In the genomic region with DNA sequence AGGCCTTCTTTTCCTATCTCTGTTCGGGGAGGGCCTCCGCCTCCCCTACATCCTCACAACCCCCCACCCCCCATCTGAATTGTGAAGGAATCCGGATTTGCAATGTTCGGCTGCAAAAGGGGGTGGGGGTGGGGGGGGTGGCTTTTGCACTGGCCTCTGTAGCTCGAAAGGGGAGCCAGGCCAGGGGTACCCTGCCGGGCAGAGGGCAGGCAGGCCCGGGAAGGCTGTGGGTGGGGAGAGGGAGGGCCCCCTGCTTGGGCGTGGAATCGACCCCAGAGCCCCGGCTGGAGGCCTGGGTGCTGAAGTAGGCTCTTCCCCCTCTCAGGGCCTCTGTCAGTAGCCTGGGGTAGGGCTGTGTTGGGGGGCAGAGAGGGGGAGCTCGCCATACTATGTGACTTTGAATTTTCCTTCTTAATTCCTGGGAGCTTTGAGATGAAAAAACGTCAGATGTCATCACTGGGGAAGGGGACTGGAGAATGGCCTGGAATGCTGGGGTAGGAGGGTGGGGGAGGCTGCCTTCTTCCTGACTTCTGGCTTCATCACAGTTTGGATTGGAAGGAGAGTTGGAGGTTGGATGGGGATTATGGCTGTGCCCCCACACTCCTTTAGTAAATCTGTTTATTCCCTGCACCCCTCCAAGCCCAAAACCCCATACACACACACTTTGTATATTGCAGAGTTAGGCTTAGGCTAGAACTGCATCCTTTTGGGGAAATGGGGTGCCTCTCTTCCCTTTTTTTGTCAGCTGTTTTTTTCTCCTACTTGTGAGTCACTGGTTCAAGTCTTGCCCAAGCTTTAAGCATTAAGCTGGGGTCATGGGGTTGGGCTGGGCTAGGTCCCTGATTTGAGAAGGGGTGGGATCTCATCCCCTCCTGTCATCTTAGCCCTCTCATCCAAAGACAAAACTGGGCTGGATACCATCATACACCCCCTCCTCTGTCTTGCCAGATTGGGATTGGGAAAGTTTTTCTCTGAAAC, we compare ENCODE assay signal across 7 cellular contexts. TPM values are rescaled to one million over a fixed set of nuclear protein-coding genes. Genes with fewer than 3 reads are reported as not detected.
DNase-seq lines count a peak whose midpoint lies in the region; ATAC-seq, FAIRE-seq and TF ChIP-seq lines count a peak whose summit lies in the region.
"Had no signal": no experiment of that assay in that cellular context is flagged by ENCODE, and none has a peak within 500 bp of the region (broad histone marks: within the 10 kb centered on the region; RNA-seq: fewer than 3 reads in every experiment).

No MANE protein-coding gene starts in this region.

- no peak for TF ChIP-seq POLR2A in A549 (IDR thresholded peaks at IDR 0.05; ENCODE audit: low read length)

- TF ChIP-seq RAD21 in A549 (conservative IDR thresholded peaks at IDR 0.05 in 1 of 2, IDR thresholded peaks at IDR 0.05 in 1 of 2): no peak

- no peak for FAIRE-seq in A549 (lab: Jason Lieb, UNC)

- no peaks in the 10 kb centered on the region for H3K9me3 ChIP-seq in A549

- POLR2A ChIA-PET in A549 (lab: Yijun Ruan, JAX): no interaction called here

- no peak for TF ChIP-seq EP300 in A549 (IDR thresholded peaks at IDR 0.05)

- H3K4me3 ChIP-seq in A549: peak overlapping the region; percentile 64

- no peak for ATAC-seq in A549
- no peak for ATAC-seq in GM19467 (IDR thresholded peaks at IDR 0.05; ENCODE audit: unreplicated experiment)
- ATAC-seq in HG02840 (IDR thresholded peaks at IDR 0.05; ENCODE audit: low FRiP score, unreplicated experiment): no peak

- 34% methylated on average over 8 of the region's 12 CpGs for WGBS in A549 (ENCODE audit: missing lambda C conversion rate)

- CTCF ChIA-PET in A549 (lab: Yijun Ruan, JAX): interaction anchor here (0.9 to 20.0 kb wide), 10 partner anchors 13 to 142 kb away, joined by 3 to 1152 read pairs (median 4); a partner anchor contains a TSS

- peak overlapping the region; percentile 88 to 97; a peak in 5 of 6 replicates for H3K27ac ChIP-seq in A549

- TF ChIP-seq CTCF in A549 (IDR thresholded peaks at IDR 0.05): no peak

- H3K4me2 ChIP-seq in A549: peak overlapping the region; percentile 90

- peaks cover 43% of the 10 kb centered on the region; the same call in 2 of the 3 replicates for H3K4me1 ChIP-seq in A549

- no peak for DNase-seq in A549 (ENCODE audit: low read depth in 1 of 2, low spot score in 1 of 2)
- DNase-seq in SIG-M5 (lab: John Stamatoyannopoulos, UW): peak; percentile 40
- DNase-seq in iPS-NIHi11 (ENCODE audit: low spot score): peak; percentile 37
- no peak for DNase-seq in cortex of kidney (lab: John Stamatoyannopoulos, UW)

TF ChIP-seq in A549, 52 proteins besides CTCF, POLR2A, EP300 and RAD21:
- TF ChIP-seq, protein P1, sequence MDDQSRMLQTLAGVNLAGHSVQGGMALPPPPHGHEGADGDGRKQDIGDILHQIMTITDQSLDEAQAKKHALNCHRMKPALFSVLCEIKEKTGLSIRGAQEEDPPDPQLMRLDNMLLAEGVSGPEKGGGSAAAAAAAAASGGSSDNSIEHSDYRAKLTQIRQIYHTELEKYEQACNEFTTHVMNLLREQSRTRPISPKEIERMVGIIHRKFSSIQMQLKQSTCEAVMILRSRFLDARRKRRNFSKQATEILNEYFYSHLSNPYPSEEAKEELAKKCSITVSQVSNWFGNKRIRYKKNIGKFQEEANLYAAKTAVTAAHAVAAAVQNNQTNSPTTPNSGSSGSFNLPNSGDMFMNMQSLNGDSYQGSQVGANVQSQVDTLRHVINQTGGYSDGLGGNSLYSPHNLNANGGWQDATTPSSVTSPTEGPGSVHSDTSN (IDR thresholded peaks at IDR 0.05): no peak
- no peak for TF ChIP-seq RFX5 (IDR thresholded peaks at IDR 0.05)
- no peak for TF ChIP-seq ESRRA (IDR thresholded peaks at IDR 0.05; ENCODE audit: borderline replicate concordance, low read length)
- TF ChIP-seq JUN (IDR thresholded peaks at IDR 0.05): no peak
- TF ChIP-seq CEBPB (IDR thresholded peaks at IDR 0.05): no peak
- no peak for TF ChIP-seq HEYL (CRISPR knock-in tag; IDR thresholded peaks at IDR 0.05)
- no peak for TF ChIP-seq MYC (IDR thresholded peaks at IDR 0.05; ENCODE audit: borderline replicate concordance, low read length)
- no peak for TF ChIP-seq CHD4 (IDR thresholded peaks at IDR 0.05; ENCODE audit: borderline replicate concordance)
- TF ChIP-seq, protein P2, sequence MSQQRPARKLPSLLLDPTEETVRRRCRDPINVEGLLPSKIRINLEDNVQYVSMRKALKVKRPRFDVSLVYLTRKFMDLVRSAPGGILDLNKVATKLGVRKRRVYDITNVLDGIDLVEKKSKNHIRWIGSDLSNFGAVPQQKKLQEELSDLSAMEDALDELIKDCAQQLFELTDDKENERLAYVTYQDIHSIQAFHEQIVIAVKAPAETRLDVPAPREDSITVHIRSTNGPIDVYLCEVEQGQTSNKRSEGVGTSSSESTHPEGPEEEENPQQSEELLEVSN (IDR thresholded peaks at IDR 0.05; ENCODE audit: borderline replicate concordance, low read depth): no peak
- TF ChIP-seq, protein P3, sequence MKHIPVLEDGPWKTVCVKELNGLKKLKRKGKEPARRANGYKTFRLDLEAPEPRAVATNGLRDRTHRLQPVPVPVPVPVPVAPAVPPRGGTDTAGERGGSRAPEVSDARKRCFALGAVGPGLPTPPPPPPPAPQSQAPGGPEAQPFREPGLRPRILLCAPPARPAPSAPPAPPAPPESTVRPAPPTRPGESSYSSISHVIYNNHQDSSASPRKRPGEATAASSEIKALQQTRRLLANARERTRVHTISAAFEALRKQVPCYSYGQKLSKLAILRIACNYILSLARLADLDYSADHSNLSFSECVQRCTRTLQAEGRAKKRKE (CRISPR knock-in tag; IDR thresholded peaks at IDR 0.05; ENCODE audit: low read depth): no peak
- TF ChIP-seq SMC3 (IDR thresholded peaks at IDR 0.05): no peak
- TF ChIP-seq NR3C1 (IDR thresholded peaks at IDR 0.05): no peak
- no peak for TF ChIP-seq EHMT2 (IDR thresholded peaks at IDR 0.05; ENCODE audit: low read depth)

RNA-seq across cellular contexts. Expression of a gene that starts 1.3 kb away (rescaled TPM):
- polyA plus RNA-seq in A549 (2011; rRNA removed): 5.6 and 11.5 TPM in 2 replicates
- 7.1 and 9.2 TPM in 2 replicates for polyA plus RNA-seq in A549 (2012; cell fraction: cytosol; rRNA removed)
- polyA plus RNA-seq in A549 (2012; cell fraction: nucleus; rRNA removed): 44.5 and 50.9 TPM in 2 replicates
- 8.6 to 9.6 TPM (median 9.4 TPM) in 3 replicates for polyA plus RNA-seq in A549 (2017; fragmentation: RNase III; extraction: RNeasy Plus Mini Kit Qiagen cat#74134 plus additional on column Dnase treatment)
- 49.2 and 54.7 TPM in 2 replicates for polyA minus RNA-seq in A549 (2011; rRNA and poly(A)+ RNA removed)

RNA-seq across cellular contexts. Expression of a gene that starts 17.8 kb away (rescaled TPM):
- polyA plus RNA-seq in A549 (2011; rRNA removed): not detected in 2 replicates
- polyA plus RNA-seq in A549 (2012; cell fraction: cytosol; rRNA removed): not detected in 2 replicates
- not detected in 2 replicates for polyA plus RNA-seq in A549 (2012; cell fraction: nucleus; rRNA removed)
- polyA plus RNA-seq in A549 (2017; fragmentation: RNase III; extraction: RNeasy Plus Mini Kit Qiagen cat#74134 plus additional on column Dnase treatment): not detected in 3 replicates
- polyA minus RNA-seq in A549 (2011; rRNA and poly(A)+ RNA removed): not detected in 2 replicates
- polyA plus RNA-seq: adipose tissue had no signal

RNA-seq across cellular contexts. Expression of a gene that starts 18.4 kb away (rescaled TPM):
- polyA plus RNA-seq in A549 (2011; rRNA removed): 58.8 and 64.6 TPM in 2 replicates
- 47.5 and 61.5 TPM in 2 replicates for polyA plus RNA-seq in A549 (2012; cell fraction: cytosol; rRNA removed)
- 150 and 163 TPM in 2 replicates for polyA plus RNA-seq in A549 (2012; cell fraction: nucleus; rRNA removed)
- 52.9 to 59.0 TPM (median 58.4 TPM) in 3 replicates for polyA plus RNA-seq in A549 (2017; fragmentation: RNase III; extraction: RNeasy Plus Mini Kit Qiagen cat#74134 plus additional on column Dnase treatment)
- 63.8 and 71.5 TPM in 2 replicates for polyA minus RNA-seq in A549 (2011; rRNA and poly(A)+ RNA removed)

RNA-seq across cellular contexts. Expression of a gene that starts 40.7 kb away (rescaled TPM):
- polyA plus RNA-seq in A549 (2011; rRNA removed) (8.6 and 10.1 TPM in 2 replicates), A549 (2017; fragmentation: RNase III; extraction: RNeasy Plus Mini Kit Qiagen cat#74134 plus additional on column Dnase treatment) (7.0 to 9.8 TPM (median 7.8 TPM) in 3 replicates)
- polyA plus RNA-seq in A549 (2012; cell fraction: cytosol; rRNA removed): 10.6 and 15.3 TPM in 2 replicates
- polyA plus RNA-seq in A549 (2012; cell fraction: nucleus; rRNA removed): 17.8 and 22.4 TPM in 2 replicates
- polyA minus RNA-seq in A549 (2011; rRNA and poly(A)+ RNA removed): 10.3 and 14.3 TPM in 2 replicates

RNA-seq across cellular contexts. Expression of a gene that starts 51.0 kb away (rescaled TPM):
- polyA plus RNA-seq in A549 (2011; rRNA removed) (24.7 and 28.4 TPM in 2 replicates), A549 (2017; fragmentation: RNase III; extraction: RNeasy Plus Mini Kit Qiagen cat#74134 plus additional on column Dnase treatment) (11.9 to 13.2 TPM (median 12.7 TPM) in 3 replicates)
- 7.3 and 8.7 TPM in 2 replicates for polyA plus RNA-seq in A549 (2012; cell fraction: cytosol; rRNA removed)
- 10.8 and 20.7 TPM in 2 replicates for polyA plus RNA-seq in A549 (2012; cell fraction: nucleus; rRNA removed)
- 14.0 and 15.9 TPM in 2 replicates for polyA minus RNA-seq in A549 (2011; rRNA and poly(A)+ RNA removed)

Comparison
In these comparisons a context has a peak if more than half of its experiments do, and no peak if none do; other contexts are left out.
1. DNase-seq: peak in SIG-M5 (single experiment) and iPS-NIHi11 (single experiment); none in A549 (0 of 2) and cortex of kidney (single experiment).